In genomic region chr1:223143760-223144248, GRCh38 we compare ENCODE assay signal across 8 cellular contexts. TPM values are rescaled to one million over a fixed set of nuclear protein-coding genes. Genes with fewer than 3 reads are reported as not detected.
DNase-seq lines count a peak whose midpoint lies in the region; ATAC-seq and TF ChIP-seq lines count a peak whose summit lies in the region.

No MANE protein-coding gene starts in this region.

- peak overlapping the region; percentile 71 to 89 (median 84) for H3K4me3 Mint-ChIP-seq in naive thymus-derived CD8-positive, alpha-beta T cell

- no peaks in the 10 kb centered on the region for H3K4me1 ChIP-seq in OCI-LY1 (ENCODE audit: insufficient read depth, low read length, severe bottlenecking)
- peaks cover 41% of the 10 kb centered on the region for H3K4me1 ChIP-seq in body of pancreas

- H4K20me1 ChIP-seq in OCI-LY1 (ENCODE audit: insufficient read depth, low read length): no peaks in the 10 kb centered on the region

- DNase-seq in DMS 273 treated with DMSO at 0.1 percent for 48 hours (lab: John Stamatoyannopoulos, UW) (peak; percentile 7), body of pancreas (peak in 3 of 4 donors; percentile 31 to 52 (median 52)), NK-92 (lab: John Stamatoyannopoulos, UW; ENCODE audit: unreplicated experiment) (no peak), MG63 (no peak)
- peak; percentile 12 to 69 (median 36) for DNase-seq in naive thymus-derived CD8-positive, alpha-beta T cell

- intact Hi-C loops in body of pancreas (cut with DNase I): no loop called here

- no peaks in the 10 kb centered on the region for H3K79me2 ChIP-seq in OCI-LY1 (ENCODE audit: insufficient read depth, low read length)

- no peak for TF ChIP-seq POLR2A in body of pancreas (IDR thresholded peaks at IDR 0.05)

- H3K9me3 Mint-ChIP-seq in naive thymus-derived CD8-positive, alpha-beta T cell: peaks cover 0 to 11% (median 2%) of the 10 kb centered on the region in 9 donors

- ATAC-seq in HG02885 (IDR thresholded peaks at IDR 0.05; ENCODE audit: poor library complexity, unreplicated experiment): peak; percentile 58
- no peak for ATAC-seq in body of pancreas
- peak; percentile 39 to 44 for ATAC-seq in naive thymus-derived CD8-positive, alpha-beta T cell
- no peak for ATAC-seq in HG03139 (IDR thresholded peaks at IDR 0.05; ENCODE audit: unreplicated experiment)

- H3K9me3 ChIP-seq in OCI-LY1 (ENCODE audit: low read length) (no peaks in the 10 kb centered on the region), body of pancreas (no peaks in the 10 kb centered on the region), MG63 (peaks cover 10% of the 10 kb centered on the region)

- H3K27ac ChIP-seq in OCI-LY1 (ENCODE audit: low read depth, low read length, poor library complexity, severe bottlenecking): no peak overlapping the region
- peak overlapping the region in 3 of 4 donors; percentile 70 to 72 (median 70) for H3K27ac ChIP-seq in body of pancreas

- H3F3A ChIP-seq in OCI-LY1 (ENCODE audit: insufficient read depth, low read length): no peaks in the 10 kb centered on the region

- H3K9me2 ChIP-seq in OCI-LY1 (ENCODE audit: low read depth, low read length): no peaks in the 10 kb centered on the region

- H3K36me3 Mint-ChIP-seq in naive thymus-derived CD8-positive, alpha-beta T cell: no peaks in the 10 kb centered on the region

- POLR2A ChIA-PET in naive thymus-derived CD8-positive, alpha-beta T cell (lab: Charles Lee): interaction anchor here (0.8 to 1.9 kb wide), 4 partner anchors 10 to 220 kb away, joined by 4 to 9 read pairs (median 4); partner anchors contain the start of gene SUSD4

- 15 to 27% methylated on average over 8 to 9 of the region's 9 CpGs for WGBS in body of pancreas, 2 donors

- H3K27ac Mint-ChIP-seq in naive thymus-derived CD8-positive, alpha-beta T cell: peak overlapping the region; percentile 44 to 91 (median 80)

- peaks cover 9 to 27% (median 24%) of the 10 kb centered on the region in 4 donors for H3K4me1 Mint-ChIP-seq in naive thymus-derived CD8-positive, alpha-beta T cell

- peaks cover 10% of the 10 kb centered on the region for H3K27me3 ChIP-seq in OCI-LY1 (ENCODE audit: insufficient read depth, low read length)
- H3K27me3 ChIP-seq in body of pancreas: no peaks in the 10 kb centered on the region
- H3K27me3 ChIP-seq in MG63: no peaks in the 10 kb centered on the region

- H3K36me3 ChIP-seq in OCI-LY1 (ENCODE audit: insufficient read depth, low read length): no peaks in the 10 kb centered on the region
- no peaks in the 10 kb centered on the region for H3K36me3 ChIP-seq in body of pancreas (replicated peaks in 1 of 2; ENCODE audit: insufficient read depth in 1 of 2, low read depth in 2 of 2)
- no peaks in the 10 kb centered on the region for H3K36me3 ChIP-seq in MG63

- no peak overlapping the region for H2AFZ ChIP-seq in OCI-LY1 (ENCODE audit: low read length)

- no peak overlapping the region for H3K9ac ChIP-seq in OCI-LY1 (ENCODE audit: low read length)

- H3K4me2 ChIP-seq in OCI-LY1 (ENCODE audit: low read length): peak overlapping the region; percentile 56

- H3K27me3 Mint-ChIP-seq in naive thymus-derived CD8-positive, alpha-beta T cell: peaks cover 0 to 2% (median 0%) of the 10 kb centered on the region in 5 donors

- H3K4me3 ChIP-seq in OCI-LY1 (ENCODE audit: low read depth, low read length, poor library complexity, severe bottlenecking): no peak overlapping the region
- H3K4me3 ChIP-seq in body of pancreas: no peak overlapping the region
- no peak overlapping the region for H3K4me3 ChIP-seq in MG63

- TF ChIP-seq CTCF in OCI-LY1 (IDR thresholded peaks at IDR 0.05; ENCODE audit: low read length): no peak
- TF ChIP-seq CTCF in body of pancreas (IDR thresholded peaks at IDR 0.05): no peak

RNA-seq across cellular contexts. Expression of gene TLR5, which starts 0.8 kb away (rescaled TPM):
- 10 to 100 TPM in 1 of 2 donors, 1 to 10 TPM in 1; 8.2 to 10.1 TPM for total RNA-seq in body of pancreas
- total RNA-seq in naive thymus-derived CD8-positive, alpha-beta T cell: 1 to 10 TPM; 1.2 to 1.9 TPM
- 1 to 10 TPM; 1.1 to 3.6 (median 1.2) TPM for polyA plus RNA-seq in naive thymus-derived CD8-positive, alpha-beta T cell
- total RNA-seq in MG63 (2014; rRNA removed; shearing (Covaris generic); ENCODE audit: low replicate concordance): 0.30 and 0.33 TPM in 2 replicates

Comparison
In these comparisons a context has a peak if more than half of its experiments do, and no peak if none do; other contexts are left out.
1. DNase-seq: peak in DMS 273 treated with DMSO at 0.1 percent for 48 hours (single experiment), body of pancreas (3 of 4) and naive thymus-derived CD8-positive, alpha-beta T cell (10 of 10); none in NK-92 (single experiment) and MG63 (single experiment).
2. ATAC-seq: peak in HG02885 (single experiment) and naive thymus-derived CD8-positive, alpha-beta T cell (2 of 2); none in body of pancreas (single experiment) and HG03139 (single experiment).